ENCODE assay signal across 1 cellular context in the genomic region with DNA sequence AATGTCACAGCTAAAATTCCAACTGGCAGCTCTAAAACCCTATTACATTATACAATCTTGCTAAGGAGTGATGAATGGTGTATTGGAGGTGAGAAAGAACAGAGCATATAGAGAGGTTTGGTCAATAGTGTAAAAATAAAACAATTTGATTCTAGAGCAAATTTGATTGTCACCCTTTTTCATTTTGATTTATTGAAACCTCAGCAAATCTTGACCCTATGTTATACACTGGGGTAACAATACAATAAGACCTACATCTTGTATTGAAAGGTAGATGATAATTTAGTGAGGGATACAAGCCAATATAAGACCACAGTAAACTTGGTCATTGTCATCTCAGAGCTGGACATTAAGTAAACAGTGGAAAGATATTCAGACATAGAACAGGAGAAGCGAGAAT.
TF ChIP-seq lines count a peak whose summit lies in the region.

No MANE protein-coding gene starts in this region.

TF ChIP-seq in HCT116, 20 proteins besides CTCF, POLR2A, EP300 and RAD21 (continued from another document):
- TF ChIP-seq ZNF274 (IDR thresholded peaks at IDR 0.05; ENCODE audit: low read depth, low read length): no peak
